In the genomic region with DNA sequence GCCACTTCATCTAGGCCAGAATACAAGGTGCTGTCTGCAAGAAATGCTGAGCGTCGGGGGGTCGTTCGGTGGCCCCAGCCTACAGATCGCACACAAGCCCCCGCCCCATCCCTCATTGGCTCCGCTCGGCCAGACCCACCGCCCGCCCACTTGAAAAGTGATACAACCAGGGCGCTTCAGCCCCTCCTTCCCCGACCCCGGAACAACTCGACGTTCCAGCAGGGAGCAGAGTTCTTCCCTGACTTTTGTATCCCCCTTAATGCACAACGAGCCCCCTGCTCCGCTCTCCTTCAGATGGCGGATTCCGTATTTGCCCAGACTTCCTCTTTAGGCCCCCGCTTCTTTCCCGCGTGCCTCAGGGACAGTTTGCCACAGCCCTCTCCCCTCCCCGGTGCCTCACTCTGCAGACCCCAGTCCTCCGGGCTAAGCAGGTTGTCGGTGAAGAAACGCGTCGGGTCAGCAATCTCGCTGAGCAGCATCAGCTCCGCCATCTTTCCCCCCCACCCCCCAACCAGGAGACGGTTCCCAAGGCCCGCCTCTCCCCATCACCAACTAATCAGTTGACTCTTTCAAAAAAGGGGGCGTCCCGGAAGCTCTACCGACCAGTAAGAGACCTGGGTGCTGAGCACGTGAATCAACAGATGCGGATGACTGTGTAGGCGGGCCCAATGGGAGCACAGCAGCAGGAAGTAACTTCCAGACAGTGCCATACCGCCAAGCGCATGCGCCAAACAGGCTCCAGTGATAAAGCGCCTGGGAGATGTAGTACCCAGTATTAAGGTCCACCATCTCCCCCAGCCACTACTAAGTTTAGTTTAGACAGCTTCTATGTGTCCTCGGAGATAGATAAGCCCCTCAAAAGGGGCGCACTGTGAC, we compare ENCODE assay signal across 8 cellular contexts. TPM values are rescaled to one million over a fixed set of nuclear protein-coding genes. Genes with fewer than 3 reads are reported as not detected.
DNase-seq lines count a peak whose midpoint lies in the region; ATAC-seq and TF ChIP-seq lines count a peak whose summit lies in the region.

A gene (minus strand): TSS at position 530 of the 876 bp plus-strand sequence. CDS start 39 bp downstream, at position 491.

- DNase-seq in GM04503 (ENCODE audit: low read depth) (peak; percentile 98), HFFc6 (peak; percentile 100), NB4 (ENCODE audit: low read depth) (peak; percentile 100), SK-N-MC (ENCODE audit: low read depth, low spot score) (peak; percentile 99), substantia nigra (lab: John Stamatoyannopoulos, UW) (peak; percentile 48 to 100 (median 98))
- DNase-seq in activated naive CD4-positive, alpha-beta T cell treated with anti-CD3 and anti-CD28 coated beads, Interleukin-2, amount 10 ng/mL, durations not matched to agents 7 days and 5 days, result peak; percentile 99

- H3K4me1 ChIP-seq in gastroesophageal sphincter (peaks cover 7 to 50% (median 24%) of the 10 kb centered on the region in 3 donors), neutrophil (ENCODE audit: control insufficient read depth in 1 of 2, insufficient read depth in 1 of 2, low read depth in 1 of 2, low read length in 1 of 2) (peaks cover 27 to 35% of the 10 kb centered on the region in 2 experiments)

- H3K36me3 ChIP-seq in SK-N-MC (ENCODE audit: insufficient read depth, low read length), result peaks cover 25% of the 10 kb centered on the region
- peaks cover 0 to 41% of the 10 kb centered on the region in 2 donors for H3K36me3 ChIP-seq in gastroesophageal sphincter
- peaks cover 38% of the 10 kb centered on the region for H3K36me3 ChIP-seq in neutrophil

- H3K9me3 ChIP-seq in SK-N-MC (ENCODE audit: low read depth, low read length), result no peaks in the 10 kb centered on the region
- no peaks in the 10 kb centered on the region for H3K9me3 ChIP-seq in gastroesophageal sphincter
- H3K9me3 ChIP-seq in neutrophil, result no peaks in the 10 kb centered on the region

- H3K36me3 Mint-ChIP-seq in HFFc6 (ENCODE audit: low read depth), result peaks cover 23% of the 10 kb centered on the region
- peaks cover 40% of the 10 kb centered on the region for H3K36me3 Mint-ChIP-seq in activated naive CD4-positive, alpha-beta T cell treated with anti-CD3 and anti-CD28 coated beads, Interleukin-2, amount 10 ng/mL, durations not matched to agents 7 days and 5 days

- H3K27me3 Mint-ChIP-seq in HFFc6 (ENCODE audit: insufficient read depth), result peaks cover 2% of the 10 kb centered on the region; the same call in 1 of the 2 replicates
- peaks cover 11% of the 10 kb centered on the region for H3K27me3 Mint-ChIP-seq in activated naive CD4-positive, alpha-beta T cell treated with anti-CD3 and anti-CD28 coated beads, Interleukin-2, amount 10 ng/mL, durations not matched to agents 7 days and 5 days

- TF ChIP-seq EP300 in gastroesophageal sphincter (IDR thresholded peaks at IDR 0.05), result no peak

- H3K4me3 ChIP-seq in NB4 (ENCODE audit: low read depth, low read length) (peak within 1 kb of the TSS; percentile 99), SK-N-MC (peak within 1 kb of the TSS; percentile 99), gastroesophageal sphincter (peak within 1 kb of the TSS; percentile 55 to 89), neutrophil (ENCODE audit: low read depth in 1 of 2, low read length in 1 of 2) (peak within 1 kb of the TSS; percentile 90 to 92)

- H3K27me3 ChIP-seq in gastroesophageal sphincter (no peaks in the 10 kb centered on the region), neutrophil (peaks cover 13% of the 10 kb centered on the region)

- H3K27ac ChIP-seq in SK-N-MC (peak within 1 kb of the TSS; percentile 81), gastroesophageal sphincter (peak within 1 kb of the TSS; percentile 36 to 93 (median 92)), neutrophil (peak within 1 kb of the TSS; percentile 88), substantia nigra (ENCODE audit: low read depth, low read length, poor library complexity, severe bottlenecking) (peak within 1 kb of the TSS; percentile 95)

- TF ChIP-seq CTCF in HFFc6 (IDR thresholded peaks at IDR 0.05) (no peak), NB4 (IDR thresholded peaks at IDR 0.05; ENCODE audit: low read depth, low read length) (no peak), gastroesophageal sphincter (IDR thresholded peaks at IDR 0.05) (no peak), neutrophil (IDR thresholded peaks at IDR 0.05) (no peak)

- H3K4me1 Mint-ChIP-seq in HFFc6 (ENCODE audit: low read depth), result peaks cover 41% of the 10 kb centered on the region
- peaks cover 50% of the 10 kb centered on the region for H3K4me1 Mint-ChIP-seq in activated naive CD4-positive, alpha-beta T cell treated with anti-CD3 and anti-CD28 coated beads, Interleukin-2, amount 10 ng/mL, durations not matched to agents 7 days and 5 days

- no peaks in the 10 kb centered on the region for H3K9me3 Mint-ChIP-seq in HFFc6
- H3K9me3 Mint-ChIP-seq in activated naive CD4-positive, alpha-beta T cell treated with anti-CD3 and anti-CD28 coated beads, Interleukin-2, amount 10 ng/mL, durations not matched to agents 7 days and 5 days, result no peaks in the 10 kb centered on the region

- ATAC-seq in gastroesophageal sphincter, result peak; percentile 95

- H3K4me3 Mint-ChIP-seq in HFFc6, result peak within 1 kb of the TSS; percentile 100
- H3K4me3 Mint-ChIP-seq in activated naive CD4-positive, alpha-beta T cell treated with anti-CD3 and anti-CD28 coated beads, Interleukin-2, amount 10 ng/mL, durations not matched to agents 7 days and 5 days, result peak within 1 kb of the TSS; percentile 99

- 0 to 1% methylated on average over 17 to 24 of the region's 44 CpGs for WGBS in gastroesophageal sphincter (ENCODE audit: low coverage in 1 of 2), 2 donors

- CTCF ChIA-PET in activated naive CD4-positive, alpha-beta T cell treated with anti-CD3 and anti-CD28 coated beads, Interleukin-2, amount 10 ng/mL, durations not matched to agents 7 days and 5 days (lab: Charles Lee), result interaction anchor here (1.3 to 3.7 kb wide), 3 partner anchors 10 to 65 kb away, joined by 3 to 25 read pairs (median 5); a partner anchor contains a TSS

- TF ChIP-seq POLR2A in NB4 (IDR thresholded peaks at IDR 0.05; ENCODE audit: extremely low read depth, insufficient read length) (peak; percentile 70), gastroesophageal sphincter (IDR thresholded peaks at IDR 0.05) (peak; percentile 53 to 55)

- H3K27ac Mint-ChIP-seq in HFFc6, result peak within 1 kb of the TSS; percentile 98
- peak within 1 kb of the TSS; percentile 95 for H3K27ac Mint-ChIP-seq in activated naive CD4-positive, alpha-beta T cell treated with anti-CD3 and anti-CD28 coated beads, Interleukin-2, amount 10 ng/mL, durations not matched to agents 7 days and 5 days

- peak within 1 kb of the TSS; percentile 91 for H3K9ac ChIP-seq in SK-N-MC (ENCODE audit: insufficient read length)

RNA-seq across cellular contexts. Expression of the gene that starts here (rescaled TPM):
- 10 to 100 TPM; 80.0 to 96.2 (median 88.7) TPM for total RNA-seq in HFFc6 (2021; fragmentation: NEBNext Ultra II Directional; extraction: Animal tissue kit (Norgen Biotek cat#: 25700))
- 10 to 100 TPM; 13.3 to 26.9 (median 25.2) TPM for total RNA-seq in gastroesophageal sphincter

Comparison
In these comparisons a context has a peak if more than half of its experiments do, and no peak if none do; other contexts are left out.
1. Peak in every context shown above with its lines: DNase-seq, ATAC-seq, H3K4me3 ChIP-seq and H3K27ac ChIP-seq.